ENCODE assay signal across 14 cellular contexts in the genomic region with DNA sequence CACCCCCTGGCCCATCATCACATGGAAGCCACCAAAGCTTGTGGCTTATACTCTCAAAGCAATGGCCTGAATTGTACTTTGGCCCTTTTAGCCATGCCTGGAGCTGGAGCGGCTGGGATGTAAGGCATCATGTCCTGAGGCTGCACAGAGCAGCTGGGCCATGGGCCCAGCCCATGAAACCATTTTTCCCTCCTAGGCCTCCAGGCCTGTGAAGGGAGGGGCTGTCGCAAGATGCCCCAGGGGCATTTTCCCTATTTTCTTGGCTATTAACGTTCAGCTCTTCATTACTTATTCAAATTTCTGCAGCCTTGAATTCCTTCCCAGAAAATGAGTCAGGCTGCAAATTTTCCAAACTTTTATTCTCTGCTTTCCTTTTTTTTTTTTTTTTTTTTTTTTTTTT. TPM values are rescaled to one million over a fixed set of nuclear protein-coding genes. Genes with fewer than 3 reads are reported as not detected.
DNase-seq lines count a peak whose midpoint lies in the region; ATAC-seq, FAIRE-seq and TF ChIP-seq lines count a peak whose summit lies in the region.
"Had no signal": no experiment of that assay in that cellular context is flagged by ENCODE, and none has a peak within 500 bp of the region (broad histone marks: within the 10 kb centered on the region; RNA-seq: fewer than 3 reads in every experiment).

No MANE protein-coding gene starts in this region.

- H2AFZ ChIP-seq in K562 (ENCODE audit: low read depth, low read length): no peak overlapping the region
- H2AFZ ChIP-seq in MM.1S (ENCODE audit: low read length): no peak overlapping the region

- H3K9me3 Mint-ChIP-seq in HFFc6 (peaks cover 46% of the 10 kb centered on the region), T-cell (peaks cover 5 to 32% (median 22%) of the 10 kb centered on the region in 3 donors)
- peaks cover 31% of the 10 kb centered on the region for H3K9me3 Mint-ChIP-seq in CD8-positive, alpha-beta T cell

- H3K27me3 ChIP-seq in K562 (ENCODE audit: control insufficient read depth in 2 of 2, insufficient read depth in 2 of 2, low read length in 2 of 2) (peaks cover 0 to 5% of the 10 kb centered on the region in 2 experiments; a peak in 1 of 5 replicates), MM.1S (replicated peaks; ENCODE audit: insufficient read depth, low read length) (no peaks in the 10 kb centered on the region)
- no peaks in the 10 kb centered on the region for H3K27me3 ChIP-seq in CD8-positive, alpha-beta T cell (ENCODE audit: insufficient read depth, low read length)

- no peak for TF ChIP-seq CTCF in HFFc6 (IDR thresholded peaks at IDR 0.05)
- no peak for TF ChIP-seq CTCF in K562 (IDR thresholded peaks at IDR 0.05 in 2 of 3, conservative IDR thresholded peaks at IDR 0.05 in 1 of 3; ENCODE audit: insufficient read depth in 2 of 3, low read depth in 1 of 3, low read length in 3 of 3)
- TF ChIP-seq CTCF in fibroblast of the aortic adventitia (IDR thresholded peaks at IDR 0.05; ENCODE audit: insufficient read depth, low read length): no peak
- no peak for TF ChIP-seq CTCF in MM.1S (IDR thresholded peaks at IDR 0.05; ENCODE audit: low read length)
- TF ChIP-seq CTCF in CD8-positive, alpha-beta T cell (IDR thresholded peaks at IDR 0.05): no peak

- H3K36me3 ChIP-seq in K562 (ENCODE audit: control insufficient read depth, insufficient read depth, low read length): no peaks in the 10 kb centered on the region
- no peaks in the 10 kb centered on the region for H3K36me3 ChIP-seq in MM.1S (replicated peaks; ENCODE audit: insufficient read depth, low read length)
- H3K36me3 ChIP-seq in CD8-positive, alpha-beta T cell (ENCODE audit: insufficient read depth, low read length): no peaks in the 10 kb centered on the region

- no peak for FAIRE-seq in K562 (lab: Jason Lieb, UNC)
- FAIRE-seq: GM19239 had no signal

- intact Hi-C loops in K562 (cut with micrococcal nuclease): no loop called here
- intact Hi-C loops in CD8-positive, alpha-beta T cell (cut with DNase I, micrococcal nuclease): no loop called here

- H3K36me3 Mint-ChIP-seq in HFFc6 (ENCODE audit: low read depth): peaks cover 25% of the 10 kb centered on the region
- no peaks in the 10 kb centered on the region for H3K36me3 Mint-ChIP-seq in T-cell
- no peaks in the 10 kb centered on the region for H3K36me3 Mint-ChIP-seq in CD8-positive, alpha-beta T cell
- H3K36me3 Mint-ChIP-seq: CD14-positive monocyte had no signal

- H3F3A ChIP-seq in MM.1S (ENCODE audit: insufficient read depth, low read length): no peaks in the 10 kb centered on the region

- peak; percentile 64 for DNase-seq in EH (ENCODE audit: low read depth)
- peak; percentile 18 for DNase-seq in HFFc6
- DNase-seq in K562 (ENCODE audit: extremely low read depth in 1 of 4, low spot score in 3 of 4): no peak
- peak; percentile 35 for DNase-seq in fibroblast of the aortic adventitia (ENCODE audit: low read depth)
- no peak for DNase-seq in T-cell
- no peak for DNase-seq in iPS-NIHi11 (ENCODE audit: low spot score)
- DNase-seq in MM.1S: no peak
- DNase-seq in CD8-positive, alpha-beta T cell: no peak
- DNase-seq: DMS 273 treated with DMSO at 0.1 percent for 48 hours, GDM1, HCEC 1CT, KBM-7 had no signal

- no peak for TF ChIP-seq EP300 in K562 (IDR thresholded peaks at IDR 0.05; ENCODE audit: low read length)

- H3K9ac ChIP-seq in K562 (ENCODE audit: insufficient read depth in 1 of 2, low read depth in 2 of 2, low read length in 2 of 2): no peak overlapping the region
- H3K9ac ChIP-seq in MM.1S (ENCODE audit: low read length): no peak overlapping the region

- H3K4me2 ChIP-seq in K562 (ENCODE audit: insufficient read depth, low read length): no peak overlapping the region
- no peak overlapping the region for H3K4me2 ChIP-seq in MM.1S (ENCODE audit: low read depth, low read length)

- BruUV-seq in K562 (replicated peaks; lab: Mats Ljungman, UMichigan): no TSS peak

- POLR2A ChIA-PET in K562 (lab: Yijun Ruan, JAX): no interaction called here
- POLR2A ChIA-PET in T-cell (lab: Charles Lee): no interaction called here
- POLR2A ChIA-PET in CD8-positive, alpha-beta T cell (lab: Charles Lee): no interaction called here

- H4K20me1 ChIP-seq in K562 (replicated peaks; ENCODE audit: control insufficient read depth, insufficient read depth, low read length) (no peaks in the 10 kb centered on the region), MM.1S (ENCODE audit: insufficient read depth, low read length) (no peaks in the 10 kb centered on the region)

- no peak overlapping the region for H3K4me3 ChIP-seq in K562
- H3K4me3 ChIP-seq in fibroblast of the aortic adventitia (ENCODE audit: low read depth, low read length): no peak overlapping the region
- H3K4me3 ChIP-seq in MM.1S (ENCODE audit: low read length): no peak overlapping the region
- H3K4me3 ChIP-seq in CD8-positive, alpha-beta T cell (ENCODE audit: low read depth, low read length): no peak overlapping the region

- TF ChIP-seq POLR2A in K562 (conservative IDR thresholded peaks at IDR 0.05): no peak

- no peak overlapping the region for H3K27ac Mint-ChIP-seq in HFFc6
- H3K27ac Mint-ChIP-seq in T-cell: no peak overlapping the region
- no peak overlapping the region for H3K27ac Mint-ChIP-seq in CD8-positive, alpha-beta T cell
- H3K27ac Mint-ChIP-seq: CD14-positive monocyte had no signal

- ATAC-seq in K562 (no peak), T-cell (replicated peaks in 1 of 4) (no peak)
- no peak for ATAC-seq in CD8-positive, alpha-beta T cell

- in situ Hi-C loops in K562 (cut with MboI): no loop called here

- no peaks in the 10 kb centered on the region for H3K9me1 ChIP-seq in K562 (ENCODE audit: control insufficient read depth, insufficient read depth, low read length)

- H3K27ac ChIP-seq in K562 (ENCODE audit: extremely low read depth, low read depth, low read length): no peak overlapping the region
- no peak overlapping the region for H3K27ac ChIP-seq in MM.1S (ENCODE audit: low read length)
- no peak overlapping the region for H3K27ac ChIP-seq in CD8-positive, alpha-beta T cell (ENCODE audit: low read depth, low read length)

- H3K27me3 Mint-ChIP-seq in HFFc6 (ENCODE audit: insufficient read depth) (peaks cover 9% of the 10 kb centered on the region), T-cell (peaks cover 7 to 11% of the 10 kb centered on the region in 2 donors)
- peaks cover 5% of the 10 kb centered on the region for H3K27me3 Mint-ChIP-seq in CD8-positive, alpha-beta T cell (ENCODE audit: low read depth)

- no peaks in the 10 kb centered on the region for H3K9me2 ChIP-seq in MM.1S (replicated peaks; ENCODE audit: insufficient read depth, low read length)

- H3K4me3 Mint-ChIP-seq in HFFc6 (no peak overlapping the region), T-cell (no peak overlapping the region)
- no peak overlapping the region for H3K4me3 Mint-ChIP-seq in CD8-positive, alpha-beta T cell
- H3K4me3 Mint-ChIP-seq: CD14-positive monocyte had no signal

- CTCF ChIA-PET in K562 (lab: Yijun Ruan, JAX; ENCODE audit: low intra/inter-chr PET ratio) (no interaction called here), T-cell (lab: Charles Lee) (no interaction called here)
- CTCF ChIA-PET in CD8-positive, alpha-beta T cell (lab: Charles Lee): interaction anchor here (0.6 kb wide), 1 partner anchor 928 kb away, joined by 3 read pairs; no protein-coding TSS in a partner anchor

- no peaks in the 10 kb centered on the region for H3K79me2 ChIP-seq in K562 (ENCODE audit: control insufficient read depth, insufficient read depth, low read length)
- H3K79me2 ChIP-seq in MM.1S (ENCODE audit: low read length): no peaks in the 10 kb centered on the region

- H3K4me1 Mint-ChIP-seq in HFFc6 (ENCODE audit: low read depth) (0 out of 2 replicates have a peak, but pooled peaks cover 6% of the 10 kb centered on the region), T-cell (no peaks in the 10 kb centered on the region)
- no peaks in the 10 kb centered on the region for H3K4me1 Mint-ChIP-seq in CD8-positive, alpha-beta T cell (ENCODE audit: low read depth)
- H3K4me1 Mint-ChIP-seq: CD14-positive monocyte had no signal

- TF ChIP-seq RAD21 in K562 (CRISPR knock-in tag; conservative IDR thresholded peaks at IDR 0.05 in 1 of 2, IDR thresholded peaks at IDR 0.05 in 1 of 2): no peak

- peaks cover 3% of the 10 kb centered on the region; the same call in 1 of the 2 replicates for H3K9me3 ChIP-seq in K562 (replicated peaks; ENCODE audit: control insufficient read depth, insufficient read depth, low read depth, low read length)
- H3K9me3 ChIP-seq in MM.1S (replicated peaks; ENCODE audit: insufficient read depth, low read length): no peaks in the 10 kb centered on the region
- no peaks in the 10 kb centered on the region for H3K9me3 ChIP-seq in CD8-positive, alpha-beta T cell (ENCODE audit: low read length)

- no peaks in the 10 kb centered on the region for H3K4me1 ChIP-seq in K562 (replicated peaks in 1 of 2; ENCODE audit: control insufficient read depth in 2 of 2, insufficient read depth in 2 of 2, low read length in 2 of 2)
- H3K4me1 ChIP-seq in MM.1S (ENCODE audit: low read length): no peaks in the 10 kb centered on the region
- no peaks in the 10 kb centered on the region for H3K4me1 ChIP-seq in CD8-positive, alpha-beta T cell (ENCODE audit: insufficient read depth, low read length)

- 0% methylated on average over 3 of the region's 3 CpGs for WGBS in K562 (ENCODE audit: insufficient coverage, low coverage, missing lambda C conversion rate)

RNA-seq across cellular contexts. Expression of gene FST, which starts 27.7 kb away (rescaled TPM):
- 10 to 100 TPM; 14.2 to 92.1 (median 82.2) TPM for total RNA-seq in HFFc6 (2021; fragmentation: NEBNext Ultra II Directional; extraction: Animal tissue kit (Norgen Biotek cat#: 25700))
- total RNA-seq in K562 (2011; cell fraction: chromatin; rRNA removed; ENCODE audit: low replicate concordance): not detected in 2 replicates
- not detected in 2 replicates for total RNA-seq in K562 (2011; cell fraction: nucleolus; rRNA removed)
- not detected in 2 replicates for total RNA-seq in K562 (2011; cell fraction: nucleoplasm; rRNA removed)
- total RNA-seq in K562 (2014; rRNA removed): not detected in 2 replicates
- total RNA-seq in K562 (2014; rRNA removed; fragmentation: Illumina TruSeq; extraction: Trizol): not detected in 2 replicates
- total RNA-seq in K562 (2015; rRNA removed; fragmentation: Illumina TruSeq; extraction: Trizol): not detected in 2 replicates
- total RNA-seq in K562 (2021): 0.25 and 0.27 TPM in 2 replicates
- 0.03 and 0.07 TPM in 2 replicates for polyA plus RNA-seq in K562 (2011; rRNA removed)
- polyA plus RNA-seq in K562 (2011; cell fraction: cytosol; rRNA removed): 0.01 TPM in 1 of 2 replicates, not detected in the other
- polyA plus RNA-seq in K562 (2011; cell fraction: nucleus; rRNA removed): 0.18 TPM in 1 of 2 replicates, not detected in the other
- polyA plus RNA-seq in K562 (2012): not detected in 2 replicates
- not detected in 2 replicates for polyA plus RNA-seq in K562 (2014; fragmentation: Illumina TruSeq; extraction: Trizol)
- polyA plus RNA-seq in K562 (2014; fragmentation: Nextera tagmentation; extraction: Ambion mirVana): not detected
- polyA plus RNA-seq in K562 (2014; rRNA removed): not detected in 2 replicates
- not detected in 2 replicates for polyA minus RNA-seq in K562 (2011; rRNA and poly(A)+ RNA removed)
- not detected in 2 replicates for polyA minus RNA-seq in K562 (2011; cell fraction: cytosol; rRNA and poly(A)+ RNA removed)
- not detected in 2 replicates for polyA minus RNA-seq in K562 (2011; cell fraction: nucleus; rRNA and poly(A)+ RNA removed)
- 80.2 and 104 TPM in 2 replicates for total RNA-seq in fibroblast of the aortic adventitia (ENCODE audit: low replicate concordance)
- 1 to 10 TPM in 3 of 5 donors, under 1 TPM in 1, not detected in 1; 0.86 to 2.5 (median 1.5) TPM for total RNA-seq in T-cell
- total RNA-seq in CD8-positive, alpha-beta T cell: not detected
- polyA plus RNA-seq: CD14-positive monocyte had no signal

RNA-seq across cellular contexts. Expression of gene NDUFS4, which starts 52.3 kb away (rescaled TPM):
- total RNA-seq in HFFc6 (2021; fragmentation: NEBNext Ultra II Directional; extraction: Animal tissue kit (Norgen Biotek cat#: 25700)): 100 to 1,000 TPM in 5 of 6 experiments, 10 to 100 TPM in 1; 93.7 to 116 (median 105) TPM
- total RNA-seq in K562 (2011; cell fraction: chromatin; rRNA removed; ENCODE audit: low replicate concordance): 6.0 and 20.9 TPM in 2 replicates
- 10.1 and 11.5 TPM in 2 replicates for total RNA-seq in K562 (2011; cell fraction: nucleolus; rRNA removed)
- 16.7 and 19.2 TPM in 2 replicates for total RNA-seq in K562 (2011; cell fraction: nucleoplasm; rRNA removed)
- total RNA-seq in K562 (2014; rRNA removed) (68.7 and 84.2 TPM in 2 replicates), K562 (2014; rRNA removed; fragmentation: Illumina TruSeq; extraction: Trizol) (122 and 132 TPM in 2 replicates), K562 (2015; rRNA removed; fragmentation: Illumina TruSeq; extraction: Trizol) (104 and 113 TPM in 2 replicates), K562 (2021) (70.3 and 74.1 TPM in 2 replicates), fibroblast of the aortic adventitia (ENCODE audit: low replicate concordance) (118 and 200 TPM in 2 replicates), T-cell (10 to 100 TPM; 22.2 to 29.5 (median 25.0) TPM)
- polyA plus RNA-seq in K562 (2011; rRNA removed) (114 and 140 TPM in 2 replicates), K562 (2014; fragmentation: Illumina TruSeq; extraction: Trizol) (72.2 and 84.3 TPM in 2 replicates), K562 (2014; fragmentation: Nextera tagmentation; extraction: Ambion mirVana) (100 to 1,000 TPM; 292 to 313 TPM), K562 (2014; rRNA removed) (84.0 and 90.3 TPM in 2 replicates)
- polyA plus RNA-seq in K562 (2011; cell fraction: cytosol; rRNA removed): 31.7 and 69.4 TPM in 2 replicates
- polyA plus RNA-seq in K562 (2011; cell fraction: nucleus; rRNA removed): 24.8 and 45.9 TPM in 2 replicates
- polyA plus RNA-seq in K562 (2012): 71.3 and 83.7 TPM in 2 replicates
- 51.4 and 55.1 TPM in 2 replicates for polyA minus RNA-seq in K562 (2011; rRNA and poly(A)+ RNA removed)
- 9.9 and 20.3 TPM in 2 replicates for polyA minus RNA-seq in K562 (2011; cell fraction: cytosol; rRNA and poly(A)+ RNA removed)
- 15.3 and 22.3 TPM in 2 replicates for polyA minus RNA-seq in K562 (2011; cell fraction: nucleus; rRNA and poly(A)+ RNA removed)
- total RNA-seq in CD8-positive, alpha-beta T cell: 10 to 100 TPM; 22.8 to 24.3 TPM

Comparison
In these comparisons a context has a peak if more than half of its experiments do, and no peak if none do; other contexts are left out.
1. DNase-seq: peak in EH (single experiment), HFFc6 (single experiment) and fibroblast of the aortic adventitia (single experiment); none in K562 (0 of 4), T-cell (0 of 34), iPS-NIHi11 (single experiment), MM.1S (single experiment) and CD8-positive, alpha-beta T cell (0 of 7).
2. RNA of gene FST, which starts 27.7 kb away (total RNA-seq): 80.2 to 104 TPM in fibroblast of the aortic adventitia and 14.2 to 92.1 TPM in HFFc6; 0.86 to 2.5 TPM in T-cell, not detected in CD8-positive, alpha-beta T cell and 0.25 to 0.27 TPM in K562; every median in the first group is over 4 times any median in the second.